8 cellular contexts compared by ENCODE assay signal in the genomic region with DNA sequence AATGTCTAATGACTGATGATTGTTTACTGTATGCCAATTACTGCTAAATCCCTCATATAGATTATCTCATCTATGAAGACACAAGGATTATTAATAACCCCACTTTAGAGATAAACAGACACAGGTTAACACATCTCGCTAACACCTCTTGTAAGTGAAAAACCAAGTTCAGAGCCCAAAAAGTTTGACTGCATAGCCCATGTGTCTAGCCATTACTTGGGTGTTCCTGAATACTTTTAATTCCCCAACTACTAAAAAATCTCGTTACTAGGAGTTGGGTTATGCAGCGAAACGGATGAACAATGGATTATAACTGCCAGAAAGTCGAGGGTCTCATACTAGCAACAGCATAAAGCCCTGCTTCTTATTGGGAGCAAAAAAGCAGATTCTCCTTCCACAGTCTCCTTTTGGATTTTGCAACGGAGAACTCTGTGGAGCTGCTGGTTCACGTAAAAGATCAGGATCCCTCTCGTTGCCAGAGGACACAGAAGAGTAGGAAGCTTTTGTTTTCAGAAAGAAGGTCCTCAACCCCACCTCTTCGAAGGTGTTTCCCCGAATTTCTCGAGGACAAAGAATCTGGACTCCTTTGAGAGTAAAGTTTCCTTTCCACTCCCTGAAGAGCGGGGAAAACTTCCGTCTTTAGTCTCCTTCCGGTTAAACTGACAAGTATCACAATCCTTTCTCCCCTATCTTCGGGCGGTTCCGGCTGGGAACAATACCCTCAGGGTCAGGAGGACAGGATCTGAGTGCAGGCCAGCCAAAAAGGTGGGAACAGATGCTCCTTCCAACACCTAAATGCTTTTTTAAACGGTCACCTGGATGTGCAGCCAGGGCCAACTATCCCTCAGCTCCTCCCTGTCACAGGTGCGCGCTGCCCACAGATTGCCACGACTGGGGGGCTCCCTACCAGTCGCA. TPM values are rescaled to one million over a fixed set of nuclear protein-coding genes. Genes with fewer than 3 reads are reported as not detected.
DNase-seq lines count a peak whose midpoint lies in the region; ATAC-seq, FAIRE-seq and TF ChIP-seq lines count a peak whose summit lies in the region.

No MANE protein-coding gene starts in this region.

- WGBS in HepG2 (ENCODE audit: low lambda C conversion rate) = 4% methylated on average over 18 of the region's 22 CpGs

- H3K79me2 ChIP-seq in HepG2 (ENCODE audit: insufficient read depth, low read length) = peaks cover 28% of the 10 kb centered on the region

- CTCF ChIA-PET in RWPE1 (lab: Yijun Ruan, JAX) (interaction anchor here (0.6 to 1.6 kb wide), 2 partner anchors 50 to 74 kb away, joined by 4 read pairs; no protein-coding TSS in a partner anchor), HepG2 (lab: Yijun Ruan, JAX; ENCODE audit: low intra/inter-chr PET ratio, low total read pairs) (no interaction called here)

- peaks cover 10 to 26% of the 10 kb centered on the region in 2 experiments for H3K36me3 ChIP-seq in HepG2 (replicated peaks in 1 of 2; ENCODE audit: control insufficient read depth in 1 of 2, insufficient read depth in 2 of 2, low read length in 2 of 2)

- H3K9me3 Mint-ChIP-seq in dendritic cell treated with granulocyte-macrophage colony-stimulating factor and Interleukin-4, amounts not matched to agents 40 ng/mL and 50 ng/mL, for 4 days = no peaks in the 10 kb centered on the region

- ATAC-seq in GM19397 (IDR thresholded peaks at IDR 0.05; ENCODE audit: unreplicated experiment) = peak; percentile 19
- peak; percentile 9 for ATAC-seq in HG03457 (IDR thresholded peaks at IDR 0.05; ENCODE audit: unreplicated experiment)
- ATAC-seq in HepG2 = peak; percentile 34

- no peaks in the 10 kb centered on the region for H3K9me3 ChIP-seq in HepG2 (ENCODE audit: low read length)

- peaks cover 19% of the 10 kb centered on the region for H3K4me1 Mint-ChIP-seq in dendritic cell treated with granulocyte-macrophage colony-stimulating factor and Interleukin-4, amounts not matched to agents 40 ng/mL and 50 ng/mL, for 4 days (ENCODE audit: low read depth)

- peak overlapping the region; percentile 81 to 90 (median 87) for H3K4me3 ChIP-seq in HepG2 (replicated peaks in 1 of 3; ENCODE audit: insufficient read depth in 1 of 3, low read depth in 2 of 3, low read length in 3 of 3)

- no peak for TF ChIP-seq POLR2A in HepG2 (IDR thresholded peaks at IDR 0.05; ENCODE audit: insufficient read depth in 1 of 2, low read depth in 2 of 2, low read length in 2 of 2)

- H3K27ac ChIP-seq in RWPE1 (peak overlapping the region; percentile 100), HepG2 (ENCODE audit: extremely low read length, insufficient read depth, low read length) (peak overlapping the region; percentile 92)

- no peaks in the 10 kb centered on the region; a peak in 1 of 5 replicates for H3K27me3 ChIP-seq in HepG2 (ENCODE audit: control insufficient read depth in 1 of 2, insufficient read depth in 2 of 2, low read length in 2 of 2)

- TF ChIP-seq CTCF in RWPE1 (conservative IDR thresholded peaks at IDR 0.05; ENCODE audit: low read depth) (no peak), HepG2 (CRISPR knock-in tag; IDR thresholded peaks at IDR 0.05) (no peak)

- TF ChIP-seq EP300 in HepG2 (IDR thresholded peaks at IDR 0.05; ENCODE audit: low read depth in 2 of 2, low read length in 2 of 2) (no peak), HepG2 (CRISPR knock-in tag; IDR thresholded peaks at IDR 0.05; ENCODE audit: borderline replicate concordance) (no peak)

- H4K20me1 ChIP-seq in HepG2 (ENCODE audit: insufficient read depth, low read length) = no peaks in the 10 kb centered on the region

- FAIRE-seq in HepG2 (lab: Jason Lieb, UNC) = no peak

- peak; percentile 63 for DNase-seq in DMS53 (lab: John Stamatoyannopoulos, UW)
- DNase-seq in DMS53 treated with DMSO at 0.1 percent for 48 hours (lab: John Stamatoyannopoulos, UW; ENCODE audit: unreplicated experiment) = no peak
- peak; percentile 22 for DNase-seq in RWPE1 (ENCODE audit: low spot score)
- DNase-seq in HepG2 (ENCODE audit: low spot score) = peak; percentile 48
- peak; percentile 63 for DNase-seq in superior temporal gyrus (ENCODE audit: extremely low spot score)

- intact Hi-C loops in dendritic cell treated with granulocyte-macrophage colony-stimulating factor and Interleukin-4, amounts not matched to agents 40 ng/mL and 50 ng/mL, for 4 days (cut with micrococcal nuclease) = no loop called here
- intact Hi-C loops in HepG2 (cut with micrococcal nuclease; ENCODE audit: unreplicated experiment) = no loop called here

- peaks cover 22% of the 10 kb centered on the region for H3K4me1 ChIP-seq in HepG2 (ENCODE audit: insufficient read depth, low read length)

- peak overlapping the region; percentile 3 for H2AFZ ChIP-seq in HepG2 (ENCODE audit: low read length)

- peak overlapping the region; percentile 97 for H3K27ac Mint-ChIP-seq in dendritic cell treated with granulocyte-macrophage colony-stimulating factor and Interleukin-4, amounts not matched to agents 40 ng/mL and 50 ng/mL, for 4 days

- TSS peak; percentile 53 for BruUV-seq in HepG2 (replicated peaks; lab: Mats Ljungman, UMichigan)

- in situ Hi-C loops in HepG2 (cut with HindIII; ENCODE audit: extremely low pct_ligation_motif_present, low pct_unique_long_range_greater_than_20kb) = loop anchor here (5.0 kb wide), 1 partner anchor 50 kb away; a partner anchor contains a TSS

- H3K27me3 Mint-ChIP-seq in dendritic cell treated with granulocyte-macrophage colony-stimulating factor and Interleukin-4, amounts not matched to agents 40 ng/mL and 50 ng/mL, for 4 days = no peaks in the 10 kb centered on the region

- H3K4me3 Mint-ChIP-seq in dendritic cell treated with granulocyte-macrophage colony-stimulating factor and Interleukin-4, amounts not matched to agents 40 ng/mL and 50 ng/mL, for 4 days = peak overlapping the region; percentile 98

- peaks cover 54% of the 10 kb centered on the region for H3K36me3 Mint-ChIP-seq in dendritic cell treated with granulocyte-macrophage colony-stimulating factor and Interleukin-4, amounts not matched to agents 40 ng/mL and 50 ng/mL, for 4 days (ENCODE audit: low read depth)

- no peak for TF ChIP-seq RAD21 in HepG2 (CRISPR knock-in tag; IDR thresholded peaks at IDR 0.05)

- peak overlapping the region; percentile 80 for H3K4me2 ChIP-seq in HepG2 (ENCODE audit: low read depth, low read length)

- POLR2A ChIA-PET in RWPE1 (lab: Yijun Ruan, JAX; ENCODE audit: low non-redundant PET) (interaction anchor here (0.5 to 2.5 kb wide), 3 partner anchors 42 to 86 kb away, joined by 3 to 24 read pairs (median 10); a partner anchor contains a TSS), HepG2 (lab: Yijun Ruan, JAX) (interaction anchor here (1.0 to 3.3 kb wide), 14 partner anchors 9 to 531 kb away, joined by 3 to 130 read pairs (median 4); a partner anchor contains a TSS)

- peak overlapping the region; percentile 84 for H3K9ac ChIP-seq in HepG2 (ENCODE audit: insufficient read depth, low read depth, low read length)

TF ChIP-seq in HepG2, 621 proteins besides CTCF, POLR2A, EP300 and RAD21 (continues in another document):
- TF ChIP-seq TBP (CRISPR knock-in tag; IDR thresholded peaks at IDR 0.05) = no peak

RNA-seq across cellular contexts. Expression of a gene that starts 0.9 kb away (rescaled TPM):
- 11.7 and 18.2 TPM in 2 replicates for total RNA-seq in HepG2 (2016; rRNA removed; fragmentation: Illumina TruSeq; extraction: Trizol)
- 2.6 and 3.5 TPM in 2 replicates for total RNA-seq in HepG2 (2016; cell fraction: cytosol; rRNA removed; fragmentation: Illumina TruSeq; extraction: Trizol; ENCODE audit: low read depth)
- 12.8 and 16.3 TPM in 2 replicates for total RNA-seq in HepG2 (2016; cell fraction: insoluble cytoplasmic fraction; rRNA removed; fragmentation: Illumina TruSeq; extraction: Trizol)
- 7.1 and 8.0 TPM in 2 replicates for total RNA-seq in HepG2 (2016; cell fraction: membrane; rRNA removed; fragmentation: Illumina TruSeq; extraction: Trizol)
- total RNA-seq in HepG2 (2016; cell fraction: nucleus; rRNA removed; fragmentation: Illumina TruSeq; extraction: Trizol) = 41.6 and 42.3 TPM in 2 replicates
- 30.4 and 38.6 TPM in 2 replicates for polyA plus RNA-seq in HepG2 (2011; rRNA removed)
- 12.1 and 15.9 TPM in 2 replicates for polyA plus RNA-seq in HepG2 (2011; cell fraction: cytosol; rRNA removed)
- 32.3 and 43.5 TPM in 2 replicates for polyA plus RNA-seq in HepG2 (2011; cell fraction: nucleus; rRNA removed)
- 13.2 and 15.8 TPM in 2 replicates for polyA plus RNA-seq in HepG2 (2012)
- polyA plus RNA-seq in HepG2 (2016; cell fraction: cytosol; fragmentation: Illumina TruSeq; extraction: Trizol; ENCODE audit: low read depth) = 0.96 and 1.2 TPM in 2 replicates
- polyA plus RNA-seq in HepG2 (2016; cell fraction: insoluble cytoplasmic fraction; fragmentation: Illumina TruSeq; extraction: Trizol; ENCODE audit: low read depth) = 14.0 and 15.2 TPM in 2 replicates
- polyA plus RNA-seq in HepG2 (2016; cell fraction: membrane; fragmentation: Illumina TruSeq; extraction: Trizol; ENCODE audit: low read depth) = 2.6 and 3.1 TPM in 2 replicates
- polyA plus RNA-seq in HepG2 (2016; cell fraction: nucleus; fragmentation: Illumina TruSeq; extraction: Trizol; ENCODE audit: insufficient read depth, low read depth) = 70.9 and 72.1 TPM in 2 replicates
- 122 and 258 TPM in 2 replicates for polyA minus RNA-seq in HepG2 (2011; rRNA and poly(A)+ RNA removed; ENCODE audit: low replicate concordance)
- polyA minus RNA-seq in HepG2 (2011; cell fraction: cytosol; rRNA and poly(A)+ RNA removed) = 15.7 and 19.7 TPM in 2 replicates
- 88.1 and 103 TPM in 2 replicates for polyA minus RNA-seq in HepG2 (2011; cell fraction: nucleus; rRNA and poly(A)+ RNA removed)

RNA-seq across cellular contexts. Expression of a gene that starts 48.2 kb away (rescaled TPM):
- total RNA-seq in HepG2 (2016; rRNA removed; fragmentation: Illumina TruSeq; extraction: Trizol) = 546 and 803 TPM in 2 replicates
- 73.8 and 95.4 TPM in 2 replicates for total RNA-seq in HepG2 (2016; cell fraction: cytosol; rRNA removed; fragmentation: Illumina TruSeq; extraction: Trizol; ENCODE audit: low read depth)
- 522 and 797 TPM in 2 replicates for total RNA-seq in HepG2 (2016; cell fraction: insoluble cytoplasmic fraction; rRNA removed; fragmentation: Illumina TruSeq; extraction: Trizol)
- total RNA-seq in HepG2 (2016; cell fraction: membrane; rRNA removed; fragmentation: Illumina TruSeq; extraction: Trizol) = 313 and 368 TPM in 2 replicates
- total RNA-seq in HepG2 (2016; cell fraction: nucleus; rRNA removed; fragmentation: Illumina TruSeq; extraction: Trizol) = 384 and 431 TPM in 2 replicates
- 290 and 362 TPM in 2 replicates for polyA plus RNA-seq in HepG2 (2011; rRNA removed)
- polyA plus RNA-seq in HepG2 (2011; cell fraction: cytosol; rRNA removed) = 158 and 238 TPM in 2 replicates
- 257 and 286 TPM in 2 replicates for polyA plus RNA-seq in HepG2 (2011; cell fraction: nucleus; rRNA removed)
- polyA plus RNA-seq in HepG2 (2012) = 312 and 316 TPM in 2 replicates
- polyA plus RNA-seq in HepG2 (2016; cell fraction: cytosol; fragmentation: Illumina TruSeq; extraction: Trizol; ENCODE audit: low read depth) = 33.7 and 42.4 TPM in 2 replicates
- 793 and 841 TPM in 2 replicates for polyA plus RNA-seq in HepG2 (2016; cell fraction: insoluble cytoplasmic fraction; fragmentation: Illumina TruSeq; extraction: Trizol; ENCODE audit: low read depth)
- polyA plus RNA-seq in HepG2 (2016; cell fraction: membrane; fragmentation: Illumina TruSeq; extraction: Trizol; ENCODE audit: low read depth) = 156 and 196 TPM in 2 replicates
- polyA plus RNA-seq in HepG2 (2016; cell fraction: nucleus; fragmentation: Illumina TruSeq; extraction: Trizol; ENCODE audit: insufficient read depth, low read depth) = 494 and 516 TPM in 2 replicates
- 292 and 575 TPM in 2 replicates for polyA minus RNA-seq in HepG2 (2011; rRNA and poly(A)+ RNA removed; ENCODE audit: low replicate concordance)
- polyA minus RNA-seq in HepG2 (2011; cell fraction: cytosol; rRNA and poly(A)+ RNA removed) = 452 and 495 TPM in 2 replicates
- 406 and 495 TPM in 2 replicates for polyA minus RNA-seq in HepG2 (2011; cell fraction: nucleus; rRNA and poly(A)+ RNA removed)
